21 cellular contexts compared by ENCODE assay signal in the genomic region with DNA sequence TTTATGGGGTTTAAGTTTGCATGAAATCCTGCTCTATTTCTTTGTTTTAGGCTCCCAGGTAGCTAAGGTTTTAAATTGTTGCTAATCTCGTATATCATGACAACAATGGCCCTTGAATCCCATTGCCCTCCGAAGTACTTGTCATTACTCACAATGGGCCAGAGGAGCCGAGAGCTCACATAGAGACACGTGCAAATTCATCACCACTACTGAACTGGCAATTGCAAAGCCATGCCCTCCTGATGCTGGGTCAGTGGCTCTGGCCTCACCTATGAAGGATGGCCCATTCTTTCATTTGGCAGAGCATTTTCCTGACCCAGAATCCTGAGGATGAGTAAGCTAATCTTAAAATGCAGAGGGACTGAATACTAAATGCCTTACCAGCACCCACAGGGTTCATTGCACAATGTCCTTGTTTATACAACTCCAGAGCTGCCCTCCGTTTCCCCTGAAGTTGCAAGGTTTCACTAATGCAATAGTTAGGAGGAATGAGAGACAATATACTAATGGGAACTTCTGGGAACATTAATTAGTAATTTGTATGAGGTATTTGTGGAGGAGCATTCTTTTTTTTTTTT.
DNase-seq lines count a peak whose midpoint lies in the region; ATAC-seq lines count a peak whose summit lies in the region.
"Had no signal": no experiment of that assay in that cellular context is flagged by ENCODE, and none has a peak within 500 bp of the region (broad histone marks: within the 10 kb centered on the region; RNA-seq: fewer than 3 reads in every experiment).

No MANE protein-coding gene starts in this region.

- peak; percentile 84 for DNase-seq in Caki2 (ENCODE audit: low read depth)
- DNase-seq in NCI-H1436 treated with DMSO at 0.1 percent for 48 hours (lab: John Stamatoyannopoulos, UW), result peak; percentile 32
- peak; percentile 68 for DNase-seq in adipocyte (ENCODE audit: low read depth)
- DNase-seq in kidney glomerular epithelial cell (lab: John Stamatoyannopoulos, UW), result peak; percentile 60
- DNase-seq in retina, result no peak
- no peak for DNase-seq in activated naive CD4-positive, alpha-beta T cell treated with anti-CD3 and anti-CD28 coated beads, Interleukin-2, amount 50 U/mL, for 72 hours (ENCODE audit: low spot score in 2 of 2)
- DNase-seq: ACHN; activated CD4-positive, CD25-positive, alpha-beta regulatory T cell treated with anti-CD3 and anti-CD28 coated beads, Interleukin-2, amount 50 U/mL, for 72 hours; activated gamma-delta T cell; anterior cingulate cortex; CD4-positive, CD25-positive, alpha-beta regulatory T cell; H7; KBM-7; midbrain; NCI-H1105 treated with DMSO at 0.1 percent for 48 hours; NCI-H446 treated with DMSO at 0.1 percent for 48 hours; SHP77 treated with DMSO at 0.1 percent for 48 hours; T-helper 2 cell; uterus had no signal

- ATAC-seq in GM21576 (IDR thresholded peaks at IDR 0.05; ENCODE audit: unreplicated experiment) (no peak), GM19351 (IDR thresholded peaks at IDR 0.05; ENCODE audit: unreplicated experiment) (no peak)
- ATAC-seq in activated naive CD4-positive, alpha-beta T cell treated with anti-CD3 and anti-CD28 coated beads, Interleukin-2, amount 50 U/mL, for 72 hours, result no peak

- no peaks in the 10 kb centered on the region for H3K36me3 Mint-ChIP-seq in activated naive CD4-positive, alpha-beta T cell treated with anti-CD3 and anti-CD28 coated beads, Interleukin-2, amount 50 U/mL, for 72 hours
- H3K36me3 Mint-ChIP-seq: CD4-positive, CD25-positive, alpha-beta regulatory T cell had no signal

- H3K4me1 ChIP-seq in adipocyte (ENCODE audit: control insufficient read depth, insufficient read depth, low read length), result peaks cover 4% of the 10 kb centered on the region
- H3K4me1 ChIP-seq: uterus had no signal

- H3K4me3 ChIP-seq in adipocyte (ENCODE audit: low read length), result no peak overlapping the region
- H3K4me3 ChIP-seq: uterus had no signal

- H3K9ac ChIP-seq in adipocyte (ENCODE audit: low read length), result no peak overlapping the region

- H3K27me3 ChIP-seq in adipocyte (replicated peaks; ENCODE audit: control insufficient read depth, insufficient read depth, low read length), result no peaks in the 10 kb centered on the region
- H3K27me3 ChIP-seq: uterus had no signal

- H3K27ac Mint-ChIP-seq in activated naive CD4-positive, alpha-beta T cell treated with anti-CD3 and anti-CD28 coated beads, Interleukin-2, amount 50 U/mL, for 72 hours, result no peak overlapping the region
- H3K27ac Mint-ChIP-seq: CD4-positive, CD25-positive, alpha-beta regulatory T cell had no signal

- H3K9me3 Mint-ChIP-seq in activated naive CD4-positive, alpha-beta T cell treated with anti-CD3 and anti-CD28 coated beads, Interleukin-2, amount 50 U/mL, for 72 hours, result no peaks in the 10 kb centered on the region

- in situ Hi-C loops in Caki2 (cut with HindIII; ENCODE audit: low pct_unique_long_range_greater_than_20kb, low sequenced_read_pairs), result no loop called here

- H3K36me3 ChIP-seq in adipocyte (ENCODE audit: control insufficient read depth, insufficient read depth, low read length, severe bottlenecking), result no peaks in the 10 kb centered on the region
- H3K36me3 ChIP-seq: uterus had no signal

- no peaks in the 10 kb centered on the region for H3K9me3 ChIP-seq in adipocyte (ENCODE audit: control insufficient read depth, low read length)
- H3K9me3 ChIP-seq: uterus had no signal

Comparison
In these comparisons a context has a peak if more than half of its experiments do, and no peak if none do; other contexts are left out.
1. DNase-seq: peak in Caki2 (single experiment), NCI-H1436 treated with DMSO at 0.1 percent for 48 hours (single experiment), adipocyte (single experiment) and kidney glomerular epithelial cell (single experiment); none in retina (single experiment) and activated naive CD4-positive, alpha-beta T cell treated with anti-CD3 and anti-CD28 coated beads, Interleukin-2, amount 50 U/mL, for 72 hours (0 of 2).